ENCODE assay signal across 8 cellular contexts in the genomic region with DNA sequence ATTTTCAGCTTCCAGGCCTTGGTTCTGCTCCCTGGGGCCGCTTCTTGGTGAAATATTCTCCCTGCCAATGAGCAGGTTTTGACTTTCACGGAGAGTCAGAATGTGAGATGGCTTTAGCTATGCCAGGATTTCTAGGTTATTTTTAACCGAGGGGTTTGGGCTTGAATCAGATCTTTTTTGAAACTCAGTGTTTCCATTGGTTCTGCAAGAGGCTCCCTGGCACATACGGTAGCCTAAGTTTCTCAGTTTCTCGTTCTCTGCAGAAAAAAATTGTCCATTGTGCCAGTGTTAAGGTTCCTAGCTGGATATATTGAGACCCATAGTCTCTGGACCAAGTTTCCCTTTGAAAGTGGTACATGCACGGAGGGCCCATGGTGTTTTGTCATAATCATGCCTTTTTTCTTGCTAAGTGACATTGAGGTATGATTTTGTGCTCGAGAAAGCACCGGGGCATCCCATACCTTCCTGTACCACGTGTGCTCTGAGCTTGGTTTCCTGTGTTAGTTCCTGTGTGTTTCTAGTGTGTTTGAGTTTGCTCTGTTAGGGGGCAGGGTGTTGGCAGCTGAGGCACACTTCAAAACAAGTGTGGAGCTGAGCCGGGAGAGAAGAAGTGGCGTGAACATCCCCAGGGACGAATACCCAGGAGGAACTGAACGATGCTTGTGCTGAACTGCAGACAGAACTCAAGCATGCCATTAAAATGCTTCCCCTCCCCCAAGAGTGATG.
A peak's percentile ranks its signal among the peaks of the same experiment; 100 is the strongest.
DNase-seq lines count a peak whose midpoint lies in the region; ATAC-seq and TF ChIP-seq lines count a peak whose summit lies in the region.

No MANE protein-coding gene starts in this region.

- no peaks in the 10 kb centered on the region for H3F3A ChIP-seq in PC-3 (ENCODE audit: low read length, unreplicated experiment)

- no peaks in the 10 kb centered on the region for H3K9me3 ChIP-seq in PC-3 (ENCODE audit: low read length)

- no peak overlapping the region for H3K4me2 ChIP-seq in PC-3 (ENCODE audit: low read length)

- H3K4me1 ChIP-seq in PC-3 (ENCODE audit: insufficient read depth, low read length) = no peaks in the 10 kb centered on the region

- no peaks in the 10 kb centered on the region for H3K9me3 Mint-ChIP-seq in chondrocyte (ENCODE audit: low read depth)
- peaks cover 0 to 2% of the 10 kb centered on the region in 2 donors for H3K9me3 Mint-ChIP-seq in stimulated activated naive B cell treated with anti-CD40 and anti-IgM and Interleukin-4, amounts not matched to agents 10 μg/mL and 1 μg/mL and 100 μg/mL, for 72 hours

- H3K36me3 ChIP-seq in PC-3 (ENCODE audit: low read depth, low read length) = no peaks in the 10 kb centered on the region

- no peak for TF ChIP-seq CTCF in chondrocyte (IDR thresholded peaks at IDR 0.05)
- no peak for TF ChIP-seq CTCF in PC-3 (conservative IDR thresholded peaks at IDR 0.05; ENCODE audit: low read depth, low read length)

- POLR2A ChIA-PET in PC-3 (lab: Charles Lee; ENCODE audit: unreplicated experiment) = no interaction called here

- intact Hi-C loops in PC-3 (cut with micrococcal nuclease) = no loop called here

- CTCF ChIA-PET in PC-3 (lab: Charles Lee) = no interaction called here

- H3K36me3 Mint-ChIP-seq in chondrocyte (ENCODE audit: low read depth) = no peaks in the 10 kb centered on the region
- no peaks in the 10 kb centered on the region for H3K36me3 Mint-ChIP-seq in stimulated activated naive B cell treated with anti-CD40 and anti-IgM and Interleukin-4, amounts not matched to agents 10 μg/mL and 1 μg/mL and 100 μg/mL, for 72 hours

- H3K27ac ChIP-seq in PC-3 (ENCODE audit: low read length) = no peak overlapping the region

- H3K27ac Mint-ChIP-seq in chondrocyte (ENCODE audit: unreplicated experiment) = no peak overlapping the region
- peak overlapping the region; percentile 49 for H3K27ac Mint-ChIP-seq in stimulated activated naive B cell treated with anti-CD40 and anti-IgM and Interleukin-4, amounts not matched to agents 10 μg/mL and 1 μg/mL and 100 μg/mL, for 72 hours

- peak overlapping the region; percentile 2 for H3K4me3 Mint-ChIP-seq in chondrocyte (ENCODE audit: unreplicated experiment)
- H3K4me3 Mint-ChIP-seq in stimulated activated naive B cell treated with anti-CD40 and anti-IgM and Interleukin-4, amounts not matched to agents 10 μg/mL and 1 μg/mL and 100 μg/mL, for 72 hours = peak overlapping the region; percentile 49 to 58

- peak; percentile 77 for ATAC-seq in GM21723 (IDR thresholded peaks at IDR 0.05; ENCODE audit: unreplicated experiment)
- ATAC-seq in stimulated activated naive B cell treated with anti-CD40 and anti-IgM and Interleukin-4, amounts not matched to agents 10 μg/mL and 1 μg/mL and 100 μg/mL, for 72 hours (replicated peaks) = peak; percentile 94
- no peak for ATAC-seq in PC-3

- no peaks in the 10 kb centered on the region for H3K79me2 ChIP-seq in PC-3 (ENCODE audit: low read length)

- DNase-seq in T follicular helper cell (ENCODE audit: low read depth) = peak; percentile 14
- DNase-seq in chondrocyte (ENCODE audit: low spot score) = no peak
- peak; percentile 73 for DNase-seq in stimulated activated naive B cell treated with anti-CD40 and anti-IgM and Interleukin-4, amounts not matched to agents 10 μg/mL and 1 μg/mL and 100 μg/mL, for 72 hours
- DNase-seq in epidermal melanocyte (ENCODE audit: insufficient read length, low spot score) = no peak
- DNase-seq in glomerular visceral epithelial cell (ENCODE audit: extremely low spot score) = no peak
- no peak for DNase-seq in PC-3
- no peak for DNase-seq in kidney glomerular epithelial cell (lab: John Stamatoyannopoulos, UW)

- H4K20me1 ChIP-seq in PC-3 (ENCODE audit: low read length) = no peaks in the 10 kb centered on the region

- no peak overlapping the region for H2AFZ ChIP-seq in PC-3 (ENCODE audit: low read length)

- BruUV-seq in PC-3 (replicated peaks; lab: Mats Ljungman, UMichigan) = no TSS peak

- no peaks in the 10 kb centered on the region for H3K9me2 ChIP-seq in PC-3 (replicated peaks; ENCODE audit: low read length)

- no peak overlapping the region for H3K4me3 ChIP-seq in PC-3 (ENCODE audit: low read length)

- H3K9ac ChIP-seq in PC-3 (ENCODE audit: low read length) = no peak overlapping the region

- no peaks in the 10 kb centered on the region for H3K27me3 Mint-ChIP-seq in chondrocyte (ENCODE audit: low read depth)
- H3K27me3 Mint-ChIP-seq in stimulated activated naive B cell treated with anti-CD40 and anti-IgM and Interleukin-4, amounts not matched to agents 10 μg/mL and 1 μg/mL and 100 μg/mL, for 72 hours = no peaks in the 10 kb centered on the region

- H3K27me3 ChIP-seq in PC-3 (ENCODE audit: low read length) = peaks cover 42% of the 10 kb centered on the region

- peaks cover 18% of the 10 kb centered on the region for H3K4me1 Mint-ChIP-seq in chondrocyte (ENCODE audit: low read depth)
- peaks cover 38 to 64% of the 10 kb centered on the region in 2 donors for H3K4me1 Mint-ChIP-seq in stimulated activated naive B cell treated with anti-CD40 and anti-IgM and Interleukin-4, amounts not matched to agents 10 μg/mL and 1 μg/mL and 100 μg/mL, for 72 hours

Comparison
In these comparisons a context has a peak if more than half of its experiments do, and no peak if none do; other contexts are left out.
1. DNase-seq: peak in T follicular helper cell (single experiment) and stimulated activated naive B cell treated with anti-CD40 and anti-IgM and Interleukin-4, amounts not matched to agents 10 μg/mL and 1 μg/mL and 100 μg/mL, for 72 hours (single experiment); none in chondrocyte (single experiment), epidermal melanocyte (single experiment), glomerular visceral epithelial cell (single experiment), PC-3 (single experiment) and kidney glomerular epithelial cell (single experiment).